8 cellular contexts compared by ENCODE assay signal in the genomic region with DNA sequence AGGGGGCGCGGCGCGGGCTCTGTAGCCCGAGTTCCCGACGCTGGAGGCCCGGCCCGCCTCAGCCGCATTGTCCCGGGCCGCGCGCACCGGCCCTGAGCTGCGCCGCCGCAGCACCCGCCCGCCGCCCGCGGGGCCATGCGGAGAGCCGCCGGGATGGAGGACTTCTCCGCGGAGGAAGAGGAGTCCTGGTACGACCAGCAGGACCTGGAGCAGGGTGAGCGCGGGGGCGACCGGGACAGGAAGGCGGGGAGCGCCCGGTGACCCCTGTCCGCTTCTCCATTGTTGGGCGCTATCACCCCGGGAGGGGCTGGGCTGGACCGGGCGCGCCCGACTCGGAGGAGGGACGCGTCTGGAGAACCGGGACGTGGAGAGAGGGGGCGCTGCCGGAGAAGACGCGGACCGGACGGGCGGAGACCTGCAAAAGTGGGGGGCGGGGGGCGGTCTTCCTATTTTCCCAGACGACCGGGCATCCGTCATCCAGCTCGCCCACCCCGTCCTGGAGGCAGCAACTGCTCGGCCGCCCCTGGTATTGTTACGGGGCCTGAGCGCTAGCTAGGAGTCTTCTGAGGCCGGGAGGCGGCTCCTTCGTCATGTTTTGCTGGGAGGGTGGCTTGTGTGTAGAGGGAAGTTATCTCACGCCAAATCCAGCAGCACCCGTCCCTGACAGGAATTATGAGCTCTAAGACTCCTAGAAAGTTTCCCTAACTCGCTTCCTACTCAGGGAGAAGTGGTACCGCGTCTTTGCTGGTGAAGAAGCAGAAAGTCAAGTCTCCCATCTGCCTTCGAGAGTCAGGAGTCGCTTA. TPM values are rescaled to one million over a fixed set of nuclear protein-coding genes. Genes with fewer than 3 reads are reported as not detected.
DNase-seq lines count a peak whose midpoint lies in the region; ATAC-seq and TF ChIP-seq lines count a peak whose summit lies in the region.

No MANE protein-coding gene starts in this region.

- peak; percentile 17 to 67 (median 39) for TF ChIP-seq CTCF in heart left ventricle (IDR thresholded peaks at IDR 0.05)

- H3K9me3 ChIP-seq in heart left ventricle: no peaks in the 10 kb centered on the region

- peak overlapping the region; percentile 92 to 99 (median 96) for H3K27ac ChIP-seq in heart left ventricle

- DNase-seq in SKM-1 treated with dmso at 0.1 percent for 144 hours (lab: John Stamatoyannopoulos, UW; ENCODE audit: unreplicated experiment) (peak; percentile 25), SKM-1 (lab: John Stamatoyannopoulos, UW; ENCODE audit: unreplicated experiment) (no peak), NCI-H510A treated with DMSO at 0.1 percent for 48 hours (lab: John Stamatoyannopoulos, UW) (peak; percentile 37), amniotic epithelial cell (ENCODE audit: low read depth) (peak; percentile 59), heart left ventricle (peak; percentile 89 to 93 (median 93)), occipital lobe (lab: John Stamatoyannopoulos, UW) (peak; percentile 56), NCI-H446 treated with DMSO at 0.1 percent for 48 hours (lab: John Stamatoyannopoulos, UW) (no peak)

- 1 to 4% (median 2%) methylated on average over 28 to 76 of the region's 76 CpGs for WGBS in heart left ventricle, 4 donors

- no peak for TF ChIP-seq POLR2A in heart left ventricle (IDR thresholded peaks at IDR 0.05)

- ATAC-seq in HG02759 (IDR thresholded peaks at IDR 0.05; ENCODE audit: unreplicated experiment) (peak; percentile 46), heart left ventricle (peak; percentile 73 to 91 (median 82))

- H3K4me1 ChIP-seq in heart left ventricle: peaks cover 3 to 44% (median 29%) of the 10 kb centered on the region in 12 donors

- no peaks in the 10 kb centered on the region for H3K27me3 ChIP-seq in heart left ventricle

- peaks cover 0 to 4% (median 0%) of the 10 kb centered on the region in 9 donors for H3K36me3 ChIP-seq in heart left ventricle

- intact Hi-C loops in heart left ventricle (cut with DNase I): loop anchor here in 6 of 10 donors (1.0 to 10.0 kb wide), 6 partner anchors 24 to 197 kb away; partner anchors contain the start of genes MRPL58 (in 2 of the 6) and SUMO2 (in 1 of the 6)

- H3K4me3 ChIP-seq in heart left ventricle: peak overlapping the region; percentile 63 to 92 (median 84)

RNA-seq across cellular contexts. Expression of gene CDR2L, which starts 0.7 kb away (rescaled TPM):
- total RNA-seq in heart left ventricle (10 to 100 TPM; 13.0 to 56.4 (median 18.1) TPM), occipital lobe (4.5 TPM)
- 10 to 100 TPM; 13.6 to 19.1 TPM for polyA plus RNA-seq in heart left ventricle

RNA-seq across cellular contexts. Expression of gene HID1, which starts 15.6 kb away (rescaled TPM):
- total RNA-seq in heart left ventricle (10 to 100 TPM in 4 of 9 donors, 1 to 10 TPM in 5; 5.7 to 15.7 (median 9.8) TPM), occipital lobe (13.7 TPM)
- polyA plus RNA-seq in heart left ventricle: 10 to 100 TPM in 1 of 2 donors, 1 to 10 TPM in 1; 6.7 to 10.7 TPM

RNA-seq across cellular contexts. Expression of gene MRPL58, which starts 24.4 kb away (rescaled TPM):
- total RNA-seq in heart left ventricle (10 to 100 TPM; 41.0 to 89.4 (median 55.8) TPM), occipital lobe (8.0 TPM)
- polyA plus RNA-seq in heart left ventricle: 10 to 100 TPM; 82.0 to 93.8 TPM

RNA-seq across cellular contexts. Expression of gene OTOP3, which starts 52.4 kb away (rescaled TPM):
- total RNA-seq in heart left ventricle (not detected), occipital lobe (not detected)
- not detected for polyA plus RNA-seq in heart left ventricle

RNA-seq across cellular contexts. Expression of gene ATP5PD, which starts 58.7 kb away (rescaled TPM):
- total RNA-seq in heart left ventricle (1,000 to 10,000 TPM in 1 of 9 donors, 100 to 1,000 TPM in 8; 597 to 1,208 (median 875) TPM), occipital lobe (100 TPM)
- 1,000 to 10,000 TPM in 1 of 2 donors, 100 to 1,000 TPM in 1; 725 to 2,623 TPM for polyA plus RNA-seq in heart left ventricle

Comparison
In these comparisons a context has a peak if more than half of its experiments do, and no peak if none do; other contexts are left out.
1. DNase-seq: peak in SKM-1 treated with dmso at 0.1 percent for 144 hours (single experiment), NCI-H510A treated with DMSO at 0.1 percent for 48 hours (single experiment), amniotic epithelial cell (single experiment), heart left ventricle (5 of 5) and occipital lobe (single experiment); none in SKM-1 (single experiment) and NCI-H446 treated with DMSO at 0.1 percent for 48 hours (single experiment).